In genomic region chr17:27535975-27536374, GRCh38 we compare ENCODE assay signal across 16 cellular contexts.
A peak's percentile ranks its signal among the peaks of the same experiment; 100 is the strongest.
DNase-seq lines count a peak whose midpoint lies in the region; ATAC-seq, FAIRE-seq and TF ChIP-seq lines count a peak whose summit lies in the region.
"Had no signal": no experiment of that assay in that cellular context is flagged by ENCODE, and none has a peak within 500 bp of the region (broad histone marks: within the 10 kb centered on the region; RNA-seq: fewer than 3 reads in every experiment).

No MANE protein-coding gene starts in this region.

- H3K9ac ChIP-seq in HUES6 (ENCODE audit: low read length) (peak overlapping the region; percentile 27), colonic mucosa (ENCODE audit: low read depth in 2 of 2, low read length in 2 of 2) (peak overlapping the region; percentile 19), mucosa of rectum (ENCODE audit: low read depth in 1 of 2, low read length in 2 of 2) (peak overlapping the region in 1 of 2 donors; percentile 30)
- H3K9ac ChIP-seq: SK-N-SH had no signal

- H3K27me3 ChIP-seq in HUES6 (ENCODE audit: control insufficient read depth, insufficient read depth, low read length), result no peaks in the 10 kb centered on the region
- no peaks in the 10 kb centered on the region for H3K27me3 ChIP-seq in colonic mucosa
- peaks cover 0 to 2% of the 10 kb centered on the region in 2 donors for H3K27me3 ChIP-seq in mucosa of rectum (ENCODE audit: control insufficient read depth in 2 of 2, insufficient read depth in 2 of 2, low read length in 2 of 2)
- no peaks in the 10 kb centered on the region for H3K27me3 ChIP-seq in thyroid gland
- H3K27me3 ChIP-seq in tibial artery, result no peaks in the 10 kb centered on the region

- ATAC-seq in HG02938 (IDR thresholded peaks at IDR 0.05; ENCODE audit: unreplicated experiment), result no peak

- no peaks in the 10 kb centered on the region for H3K36me3 ChIP-seq in HUES6 (ENCODE audit: control insufficient read depth, insufficient read depth, low read length)
- no peaks in the 10 kb centered on the region for H3K36me3 ChIP-seq in colonic mucosa
- no peaks in the 10 kb centered on the region for H3K36me3 ChIP-seq in mucosa of rectum (ENCODE audit: control insufficient read depth in 2 of 2, insufficient read depth in 2 of 2, low read length in 2 of 2)
- no peaks in the 10 kb centered on the region for H3K36me3 ChIP-seq in thyroid gland
- no peaks in the 10 kb centered on the region for H3K36me3 ChIP-seq in tibial artery

- intact Hi-C loops in colonic mucosa (cut with DNase I), result no loop called here
- intact Hi-C loops in thyroid gland (cut with DNase I), result no loop called here
- intact Hi-C loops in tibial artery (cut with DNase I; ENCODE audit: low total_unique reads), result no loop called here

- no peak overlapping the region for H3K4me3 ChIP-seq in HUES6 (ENCODE audit: low read depth, low read length)
- no peak overlapping the region for H3K4me3 ChIP-seq in colonic mucosa
- H3K4me3 ChIP-seq in mucosa of rectum (ENCODE audit: low read length in 2 of 2), result peak overlapping the region; percentile 16 to 31
- no peak overlapping the region for H3K4me3 ChIP-seq in thyroid gland (replicated peaks in 1 of 3)
- no peak overlapping the region for H3K4me3 ChIP-seq in tibial artery
- H3K4me3 ChIP-seq: K562, lung had no signal

- no peaks in the 10 kb centered on the region for H3K9me3 ChIP-seq in HUES6 (ENCODE audit: control insufficient read depth, insufficient read depth, low read depth, low read length)
- no peaks in the 10 kb centered on the region for H3K9me3 ChIP-seq in colonic mucosa
- no peaks in the 10 kb centered on the region for H3K9me3 ChIP-seq in mucosa of rectum (ENCODE audit: control insufficient read depth in 2 of 2, low read length in 2 of 2)
- H3K9me3 ChIP-seq in thyroid gland, result no peaks in the 10 kb centered on the region
- H3K9me3 ChIP-seq in tibial artery, result no peaks in the 10 kb centered on the region
- H3K9me3 ChIP-seq: SK-N-SH had no signal

- 55 to 65% methylated on average over 5 to 7 of the region's 7 CpGs for WGBS in thyroid gland, 2 donors

- H3K4me1 ChIP-seq in HUES6 (ENCODE audit: control insufficient read depth, insufficient read depth, low read length), result peaks cover 55% of the 10 kb centered on the region
- H3K4me1 ChIP-seq in colonic mucosa, result peaks cover 17% of the 10 kb centered on the region
- peaks cover 44 to 45% of the 10 kb centered on the region in 2 donors for H3K4me1 ChIP-seq in mucosa of rectum (ENCODE audit: control insufficient read depth in 2 of 2, insufficient read depth in 2 of 2, low read length in 2 of 2)
- H3K4me1 ChIP-seq in thyroid gland, result peaks cover 38 to 72% of the 10 kb centered on the region in 2 donors
- peaks cover 4 to 72% (median 55%) of the 10 kb centered on the region in 4 donors for H3K4me1 ChIP-seq in tibial artery

- H3K27ac ChIP-seq in HUES6 (ENCODE audit: low read depth, low read length) (peak overlapping the region; percentile 2; the same call in 1 of the 2 replicates), colonic mucosa (peak overlapping the region; percentile 79), mucosa of rectum (ENCODE audit: low read depth in 2 of 2, low read length in 2 of 2) (peak overlapping the region; percentile 73 to 81), thyroid gland (peak overlapping the region in 2 of 3 donors; percentile 36 to 52), tibial artery (peak overlapping the region in 1 of 2 donors; percentile 30)
- H3K27ac ChIP-seq: C4-2B had no signal

- DNase-seq in colonic mucosa (no peak), thyroid gland (peak in 1 of 2 donors; percentile 49), NCI-H2227 treated with DMSO at 0.1 percent for 48 hours (lab: John Stamatoyannopoulos, UW) (no peak), tibial artery (no peak), H54 (ENCODE audit: insufficient read length, low spot score) (no peak)
- DNase-seq: activated naive CD4-positive, alpha-beta T cell; DND-41; NCI-H1105; SK-N-SH had no signal

- FAIRE-seq in H54 (lab: Jason Lieb, UNC), result no peak
- FAIRE-seq: GM12891 had no signal

- TF ChIP-seq POLR2A in thyroid gland (IDR thresholded peaks at IDR 0.05) (no peak), H54 (IDR thresholded peaks at IDR 0.05; ENCODE audit: low read depth, low read length) (no peak)

- no peak for TF ChIP-seq CTCF in colonic mucosa (IDR thresholded peaks at IDR 0.05)
- no peak for TF ChIP-seq CTCF in thyroid gland (IDR thresholded peaks at IDR 0.05)
- no peak for TF ChIP-seq CTCF in tibial artery (IDR thresholded peaks at IDR 0.05)

Comparison
In these comparisons a context has a peak if more than half of its experiments do, and no peak if none do; other contexts are left out.
1. H3K4me3 ChIP-seq: peak in mucosa of rectum (2 of 2); none in HUES6 (single experiment), colonic mucosa (single experiment), thyroid gland (0 of 3) and tibial artery (0 of 2).